Comparison of ENCODE assay signal across 14 cellular contexts in genomic region chr6:7282097-7282906, GRCh38. TPM values are rescaled to one million over a fixed set of nuclear protein-coding genes. Genes with fewer than 3 reads are reported as not detected.
DNase-seq lines count a peak whose midpoint lies in the region; ATAC-seq and TF ChIP-seq lines count a peak whose summit lies in the region.
"Had no signal": no experiment of that assay in that cellular context is flagged by ENCODE, and none has a peak within 500 bp of the region (broad histone marks: within the 10 kb centered on the region; RNA-seq: fewer than 3 reads in every experiment).

No MANE protein-coding gene starts in this region.

- H3K27ac Mint-ChIP-seq in CD14-positive monocyte (peak overlapping the region; percentile 2 to 87 (median 76)), WTC11 (peak overlapping the region; percentile 56), immature natural killer cell (peak overlapping the region; percentile 0 to 89 (median 50)), osteocyte (ENCODE audit: unreplicated experiment) (no peak overlapping the region)
- H3K27ac Mint-ChIP-seq: HFFc6 had no signal

- CTCF ChIA-PET in WTC11 (lab: Charles Lee): no interaction called here

- intact Hi-C loops in CD14-positive monocyte (cut with micrococcal nuclease): no loop called here

- in situ Hi-C loops in GM18951 (cut with MboI; ENCODE audit: low sequenced_read_pairs, unreplicated experiment): loop anchor here (10.0 to 25.0 kb wide), 2 partner anchors 322 to 730 kb away; no protein-coding TSS in a partner anchor

- no peak for DNase-seq in CD14-positive monocyte (ENCODE audit: low spot score)
- no peak for DNase-seq in WTC11 (ENCODE audit: low spot score)
- no peak for DNase-seq in immature natural killer cell
- no peak for DNase-seq in osteocyte (ENCODE audit: extremely low spot score, unreplicated experiment)
- DNase-seq: aorta, HFFc6, NCI-H2081 treated with DMSO at 0.1 percent for 48 hours, NCI-H748 treated with DMSO at 0.1 percent for 48 hours, ovary, SHP77 had no signal

- no peaks in the 10 kb centered on the region for H3K9me3 Mint-ChIP-seq in CD14-positive monocyte
- H3K9me3 Mint-ChIP-seq in WTC11: no peaks in the 10 kb centered on the region
- H3K9me3 Mint-ChIP-seq in immature natural killer cell: no peaks in the 10 kb centered on the region
- no peaks in the 10 kb centered on the region for H3K9me3 Mint-ChIP-seq in osteocyte (ENCODE audit: unreplicated experiment)
- H3K9me3 Mint-ChIP-seq: HFFc6 had no signal

- H3K27me3 Mint-ChIP-seq in CD14-positive monocyte (ENCODE audit: low read depth in 3 of 3) (peaks cover under 1 to 2% (median 1%) of the 10 kb centered on the region in 3 donors), WTC11 (ENCODE audit: low read depth) (no peaks in the 10 kb centered on the region), immature natural killer cell (ENCODE audit: low read depth in 3 of 3) (peaks cover 0 to 4% (median 1%) of the 10 kb centered on the region in 3 donors), osteocyte (ENCODE audit: unreplicated experiment) (no peaks in the 10 kb centered on the region)

- no peak for TF ChIP-seq CTCF in CD14-positive monocyte (IDR thresholded peaks at IDR 0.05)
- TF ChIP-seq CTCF in WTC11 (IDR thresholded peaks at IDR 0.05): no peak
- TF ChIP-seq CTCF in osteocyte (IDR thresholded peaks at IDR 0.05): no peak

- POLR2A ChIA-PET in WTC11 (lab: Charles Lee): no interaction called here

- H3K36me3 Mint-ChIP-seq in CD14-positive monocyte (peaks cover 37 to 46% of the 10 kb centered on the region in 2 donors), WTC11 (peaks cover 11% of the 10 kb centered on the region), immature natural killer cell (peaks cover 0 to 14% (median 8%) of the 10 kb centered on the region in 3 donors), osteocyte (ENCODE audit: unreplicated experiment) (peaks cover 21% of the 10 kb centered on the region)

- peak; percentile 28 for TF ChIP-seq POLR2A in GM18951 (IDR thresholded peaks at IDR 0.05; ENCODE audit: extremely low read depth, insufficient read depth, insufficient read length)

- H3K4me3 Mint-ChIP-seq in CD14-positive monocyte: peak overlapping the region; percentile 59 to 65
- H3K4me3 Mint-ChIP-seq in WTC11: no peak overlapping the region
- H3K4me3 Mint-ChIP-seq in immature natural killer cell: peak overlapping the region in 3 of 5 donors; percentile 2 to 27 (median 3)
- H3K4me3 Mint-ChIP-seq in osteocyte (ENCODE audit: unreplicated experiment): no peak overlapping the region
- H3K4me3 Mint-ChIP-seq: HFFc6 had no signal

- H3K4me1 Mint-ChIP-seq in CD14-positive monocyte: peaks cover 46% of the 10 kb centered on the region
- 0 out of 2 replicates have a peak, but pooled peaks cover 4% of the 10 kb centered on the region for H3K4me1 Mint-ChIP-seq in WTC11
- H3K4me1 Mint-ChIP-seq in immature natural killer cell: peaks cover 10 to 15% of the 10 kb centered on the region in 2 donors
- H3K4me1 Mint-ChIP-seq in osteocyte (ENCODE audit: unreplicated experiment): no peaks in the 10 kb centered on the region

- ATAC-seq in WTC11 (no peak), HG02884 (IDR thresholded peaks at IDR 0.05; ENCODE audit: unreplicated experiment) (no peak), GM21619 (IDR thresholded peaks at IDR 0.05; ENCODE audit: unreplicated experiment) (no peak), GM21447 (IDR thresholded peaks at IDR 0.05; ENCODE audit: unreplicated experiment) (no peak)

TF ChIP-seq in WTC11, 78 proteins besides CTCF, POLR2A, EP300 and RAD21:
- TF ChIP-seq RELA (CRISPR knock-in tag; IDR thresholded peaks at IDR 0.05; ENCODE audit: borderline replicate concordance): no peak

RNA-seq across cellular contexts. Expression of gene SSR1, which starts 30.7 kb away (rescaled TPM):
- 100 to 1,000 TPM; 251 to 302 TPM for polyA plus RNA-seq in CD14-positive monocyte
- 86.4 to 96.7 TPM (median 91.6 TPM) in 3 replicates for total RNA-seq in WTC11 (2021)
- polyA plus RNA-seq in immature natural killer cell: 100 to 1,000 TPM; 134 to 247 (median 207) TPM
- total RNA-seq in osteocyte: 183 and 204 TPM in 2 replicates

Comparison
In these comparisons a context has a peak if more than half of its experiments do, and no peak if none do; other contexts are left out.
1. H3K4me3 Mint-ChIP-seq: peak in CD14-positive monocyte (2 of 2) and immature natural killer cell (3 of 5); none in WTC11 (single experiment) and osteocyte (single experiment).